ENCODE assay signal across 1 cellular context in the genomic region with DNA sequence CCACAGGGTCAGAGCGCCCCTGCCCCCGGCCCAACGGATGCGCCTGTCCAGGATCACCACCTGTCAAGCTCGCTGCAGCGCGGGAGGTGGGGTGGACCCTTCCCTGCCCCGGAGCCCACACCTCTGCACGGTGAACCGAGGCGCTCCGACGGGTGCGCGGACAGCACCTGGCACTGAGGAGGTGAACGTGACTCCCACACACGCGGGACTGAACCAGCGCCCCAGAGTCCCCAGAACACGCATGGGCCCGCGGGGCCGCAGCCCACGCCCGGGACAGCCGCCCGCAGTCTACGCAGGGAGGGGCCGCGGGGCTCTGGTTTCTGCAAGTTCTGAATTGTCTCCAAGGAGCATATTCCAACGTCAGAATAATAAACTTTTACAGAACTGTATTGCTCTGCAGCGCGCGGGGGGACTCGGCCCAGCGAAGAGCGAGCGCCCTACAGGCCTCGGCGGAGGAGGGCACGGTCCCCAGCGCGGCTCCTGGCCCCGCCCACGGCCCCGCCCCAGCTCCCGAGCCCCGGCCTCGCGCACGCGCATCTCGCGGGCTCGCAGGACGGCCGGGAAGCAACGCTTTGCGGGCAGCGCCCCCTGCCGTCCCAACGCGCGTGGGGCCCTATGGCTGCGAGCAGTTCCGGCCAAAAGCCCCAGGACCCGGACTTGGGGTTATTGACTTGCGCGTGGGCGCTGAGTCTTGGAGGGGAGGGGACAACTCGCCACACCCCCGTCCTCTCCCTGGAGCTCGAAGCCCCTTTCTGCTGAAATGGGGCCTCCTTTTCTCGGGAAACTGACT.
TF ChIP-seq lines count a peak whose summit lies in the region.

No MANE protein-coding gene starts in this region.

TF ChIP-seq in IMR-90, 13 proteins besides CTCF, POLR2A, EP300 and RAD21 (continued from another document):
- TF ChIP-seq, protein P1, sequence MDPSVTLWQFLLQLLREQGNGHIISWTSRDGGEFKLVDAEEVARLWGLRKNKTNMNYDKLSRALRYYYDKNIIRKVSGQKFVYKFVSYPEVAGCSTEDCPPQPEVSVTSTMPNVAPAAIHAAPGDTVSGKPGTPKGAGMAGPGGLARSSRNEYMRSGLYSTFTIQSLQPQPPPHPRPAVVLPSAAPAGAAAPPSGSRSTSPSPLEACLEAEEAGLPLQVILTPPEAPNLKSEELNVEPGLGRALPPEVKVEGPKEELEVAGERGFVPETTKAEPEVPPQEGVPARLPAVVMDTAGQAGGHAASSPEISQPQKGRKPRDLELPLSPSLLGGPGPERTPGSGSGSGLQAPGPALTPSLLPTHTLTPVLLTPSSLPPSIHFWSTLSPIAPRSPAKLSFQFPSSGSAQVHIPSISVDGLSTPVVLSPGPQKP (IDR thresholded peaks at IDR 0.05; ENCODE audit: borderline replicate concordance, low read depth, low read length): no peak
